Comparison of ENCODE assay signal across 2 cellular contexts in genomic region chr12:16245199-16245598, GRCh38.
A peak's percentile ranks its signal among the peaks of the same experiment; 100 is the strongest.
TF ChIP-seq lines count a peak whose summit lies in the region.

No MANE protein-coding gene starts in this region.

TF ChIP-seq in liver, 16 proteins besides CTCF, POLR2A, EP300 and RAD21 (continued from another document):
- TF ChIP-seq REST (IDR thresholded peaks at IDR 0.05) (no peak), SP1 (IDR thresholded peaks at IDR 0.05) (no peak), FOXA2 (IDR thresholded peaks at IDR 0.05) (no peak), NR2F2 (IDR thresholded peaks at IDR 0.05) (no peak), RXRA (IDR thresholded peaks at IDR 0.05) (peak; percentile 13 to 51), HNF4G (IDR thresholded peaks at IDR 0.05) (no peak), JUND (IDR thresholded peaks at IDR 0.05) (no peak), HNF4A (conservative IDR thresholded peaks at IDR 0.05) (peak; percentile 46 to 63), FOXA1 (IDR thresholded peaks at IDR 0.05) (no peak), ATF3 (IDR thresholded peaks at IDR 0.05) (no peak), MAX (IDR thresholded peaks at IDR 0.05) (peak; percentile 14), GABPA (IDR thresholded peaks at IDR 0.05 in 1 of 2, conservative IDR thresholded peaks at IDR 0.05 in 1 of 2) (no peak), EGR1 (IDR thresholded peaks at IDR 0.05; ENCODE audit: low read depth in 2 of 2) (no peak), ZBTB33 (IDR thresholded peaks at IDR 0.05) (no peak), TAF1 (conservative IDR thresholded peaks at IDR 0.05) (no peak)
TF ChIP-seq in liver: peak in this region for 4.

TF ChIP-seq in HepG2, 621 proteins besides CTCF, POLR2A, EP300 and RAD21 (continued from another document):
- TF ChIP-seq NCOA1 (CRISPR knock-in tag; IDR thresholded peaks at IDR 0.05) (no peak), ZBTB1 (CRISPR knock-in tag; IDR thresholded peaks at IDR 0.05; ENCODE audit: borderline replicate concordance) (no peak), ZMYM3 (CRISPR knock-in tag; IDR thresholded peaks at IDR 0.05) (no peak), ZSCAN22 (CRISPR knock-in tag; IDR thresholded peaks at IDR 0.05) (no peak), NR2F6 (IDR thresholded peaks at IDR 0.05) (no peak), NR2F6 (CRISPR knock-in tag; IDR thresholded peaks at IDR 0.05) (no peak), SMAD1 (CRISPR knock-in tag; IDR thresholded peaks at IDR 0.05; ENCODE audit: borderline replicate concordance, low read depth) (no peak), NR2C2 (CRISPR knock-in tag; IDR thresholded peaks at IDR 0.05; ENCODE audit: borderline replicate concordance) (no peak), ZNF318 (CRISPR knock-in tag; IDR thresholded peaks at IDR 0.05) (no peak), ZNF782 (CRISPR knock-in tag; IDR thresholded peaks at IDR 0.05; ENCODE audit: borderline replicate concordance) (no peak), SNAI1 (CRISPR knock-in tag; IDR thresholded peaks at IDR 0.05; ENCODE audit: borderline replicate concordance) (no peak), MNT (IDR thresholded peaks at IDR 0.05) (no peak), TEF (CRISPR knock-in tag; IDR thresholded peaks at IDR 0.05) (no peak)
